Comparison of ENCODE assay signal across 11 cellular contexts in genomic region chr20:3430376-3431069, GRCh38. TPM values are rescaled to one million over a fixed set of nuclear protein-coding genes. Genes with fewer than 3 reads are reported as not detected.
DNase-seq lines count a peak whose midpoint lies in the region; ATAC-seq, FAIRE-seq and TF ChIP-seq lines count a peak whose summit lies in the region.
"Had no signal": no experiment of that assay in that cellular context is flagged by ENCODE, and none has a peak within 500 bp of the region (broad histone marks: within the 10 kb centered on the region; RNA-seq: fewer than 3 reads in every experiment).

No MANE protein-coding gene starts in this region.

- H2AFZ ChIP-seq in GM23248: no peak overlapping the region

- H3K36me3 Mint-ChIP-seq in IgD-negative memory B cell: peaks cover 3% of the 10 kb centered on the region

- H4K20me1 ChIP-seq in GM23248 (ENCODE audit: insufficient read depth): no peaks in the 10 kb centered on the region

- no peaks in the 10 kb centered on the region for H3K79me2 ChIP-seq in GM23248 (ENCODE audit: insufficient read depth)

- H3F3A ChIP-seq in GM23248 (ENCODE audit: insufficient read depth): no peaks in the 10 kb centered on the region

- peaks cover 4 to 11% (median 5%) of the 10 kb centered on the region in 3 donors for H3K4me1 Mint-ChIP-seq in IgD-negative memory B cell

- no peaks in the 10 kb centered on the region for H3K9me3 ChIP-seq in left ventricle myocardium inferior (replicated peaks)
- no peaks in the 10 kb centered on the region for H3K9me3 ChIP-seq in GM23248 (ENCODE audit: low read depth)
- H3K9me3 ChIP-seq: SJSA1 had no signal

- no peak overlapping the region for H3K4me2 ChIP-seq in GM23248 (ENCODE audit: unreplicated experiment)

- 78 to 80% methylated on average over 14 of the region's 14 CpGs for WGBS in GM23248 (ENCODE audit: low coverage in 1 of 2, low lambda C conversion rate in 2 of 2, missing lambda C conversion rate in 2 of 2), 2 experiments

- FAIRE-seq in GM18507 (lab: Jason Lieb, UNC): peak; percentile 73

- intact Hi-C loops in left ventricle myocardium inferior (cut with micrococcal nuclease): no loop called here

- in situ Hi-C loops in GM23248 (cut with MboI): no loop called here

- no peaks in the 10 kb centered on the region for H3K9me3 Mint-ChIP-seq in IgD-negative memory B cell

- DNase-seq in GM18507 (ENCODE audit: extremely low spot score, insufficient read length, low read depth) (no peak), left ventricle myocardium inferior (no peak), NCI-H2227 (lab: John Stamatoyannopoulos, UW; ENCODE audit: unreplicated experiment) (no peak), GM23248 (no peak), AG08395 (ENCODE audit: low spot score) (no peak)
- DNase-seq in activated T-cell treated with anti-CD3 and anti-CD28 coated beads, Interleukin-2, amount 50 U/mL, for 48 hours: no peak
- DNase-seq: activated naive CD4-positive, alpha-beta T cell; DND-41 had no signal

- peak; percentile 73 for ATAC-seq in GM21717 (IDR thresholded peaks at IDR 0.05; ENCODE audit: unreplicated experiment)

- H3K9me2 ChIP-seq in GM23248 (ENCODE audit: insufficient read depth): no peaks in the 10 kb centered on the region

- peak overlapping the region in 2 of 4 donors; percentile 51 to 63 for H3K4me3 Mint-ChIP-seq in IgD-negative memory B cell

- no peaks in the 10 kb centered on the region for H3K27me3 Mint-ChIP-seq in IgD-negative memory B cell

- H3K27ac ChIP-seq in left ventricle myocardium inferior (replicated peaks) (peak overlapping the region; percentile 21), GM23248 (no peak overlapping the region)
- H3K27ac ChIP-seq: SJSA1 had no signal

- H3K36me3 ChIP-seq in left ventricle myocardium inferior (no peaks in the 10 kb centered on the region), GM23248 (ENCODE audit: low read depth) (no peaks in the 10 kb centered on the region)
- H3K36me3 ChIP-seq: SJSA1 had no signal

- TF ChIP-seq CTCF in left ventricle myocardium inferior (IDR thresholded peaks at IDR 0.05; ENCODE audit: borderline replicate concordance): no peak

- no peak overlapping the region for H3K9ac ChIP-seq in GM23248

- H3K27me3 ChIP-seq in left ventricle myocardium inferior (ENCODE audit: low read depth) (no peaks in the 10 kb centered on the region), GM23248 (replicated peaks; ENCODE audit: insufficient read depth) (no peaks in the 10 kb centered on the region)
- H3K27me3 ChIP-seq: SJSA1 had no signal

- H3K4me3 ChIP-seq in left ventricle myocardium inferior (no peak overlapping the region), GM23248 (no peak overlapping the region)
- H3K4me3 ChIP-seq: SJSA1 had no signal

- peak overlapping the region in 2 of 3 donors; percentile 16 to 60 for H3K27ac Mint-ChIP-seq in IgD-negative memory B cell

- H3K4me1 ChIP-seq in left ventricle myocardium inferior (no peaks in the 10 kb centered on the region), GM23248 (ENCODE audit: insufficient read depth) (no peaks in the 10 kb centered on the region)
- H3K4me1 ChIP-seq: SJSA1 had no signal

RNA-seq across cellular contexts. Expression of gene DNAAF9, which starts 23.1 kb away (rescaled TPM):
- polyA plus RNA-seq in IgD-negative memory B cell: 0.97 TPM
- 26.2 TPM for total RNA-seq in left ventricle myocardium inferior
- 11.4 and 12.4 TPM in 2 replicates for total RNA-seq in GM23248 (2014; rRNA removed; shearing (Covaris generic))
- 4.3 and 4.6 TPM in 2 replicates for polyA plus RNA-seq in GM23248 (2016; fragmentation: Nextera tagmentation; extraction: Ambion mirVana)

RNA-seq across cellular contexts. Expression of gene ATRN, which starts 40.3 kb away (rescaled TPM):
- polyA plus RNA-seq in IgD-negative memory B cell (7.7 TPM), GM23248 (2016; fragmentation: Nextera tagmentation; extraction: Ambion mirVana) (9.6 and 9.9 TPM in 2 replicates)
- 32.4 TPM for total RNA-seq in left ventricle myocardium inferior
- 33.9 and 38.7 TPM in 2 replicates for total RNA-seq in GM23248 (2014; rRNA removed; shearing (Covaris generic))
